ENCODE assay signal across 8 cellular contexts in genomic region chr9:128636024-128636390, GRCh38. TPM values are rescaled to one million over a fixed set of nuclear protein-coding genes. Genes with fewer than 3 reads are reported as not detected.
A peak's percentile ranks its signal among the peaks of the same experiment; 100 is the strongest.
DNase-seq lines count a peak whose midpoint lies in the region; ATAC-seq, FAIRE-seq and TF ChIP-seq lines count a peak whose summit lies in the region.

No MANE protein-coding gene starts in this region.

- no peaks in the 10 kb centered on the region for H3K9me2 ChIP-seq in OCI-LY7 (ENCODE audit: insufficient read depth, low read length)

- ATAC-seq in HG03469 (IDR thresholded peaks at IDR 0.05; ENCODE audit: unreplicated experiment) = no peak

- H3K27me3 ChIP-seq in endothelial cell of umbilical vein (ENCODE audit: control insufficient read depth in 2 of 2, insufficient read depth in 2 of 2, low read length in 2 of 2) = no peaks in the 10 kb centered on the region
- no peaks in the 10 kb centered on the region for H3K27me3 ChIP-seq in neural progenitor cell

- no peaks in the 10 kb centered on the region for H3K9me1 ChIP-seq in endothelial cell of umbilical vein (replicated peaks; ENCODE audit: control insufficient read depth, extremely low read depth, insufficient read depth, low read length)

- peak; percentile 50 for DNase-seq in COLO668 (lab: John Stamatoyannopoulos, UW; ENCODE audit: unreplicated experiment)
- DNase-seq in NCI-H2196 treated with DMSO at 0.1 percent for 48 hours (lab: John Stamatoyannopoulos, UW; ENCODE audit: unreplicated experiment) = peak; percentile 79
- DNase-seq in endothelial cell of umbilical vein (ENCODE audit: low read depth, low spot score) = no peak
- DNase-seq in neural progenitor cell (ENCODE audit: low spot score) = peak; percentile 48
- no peak for DNase-seq in medulla oblongata (ENCODE audit: extremely low spot score)
- no peak for DNase-seq in stimulated activated CD8-positive, alpha-beta memory T cell treated with anti-CD3 and anti-CD28 coated beads, Interleukin-4, amount 100 ng/mL, for 48 hours
- DNase-seq in OCI-LY7 (ENCODE audit: low spot score) = no peak

- dilution Hi-C loops in endothelial cell of umbilical vein (cut with MboI; ENCODE audit: extremely low pct_ligation_motif_present, low sequenced_read_pairs) = no loop called here

- H3F3A ChIP-seq in neural progenitor cell (ENCODE audit: low read depth) = no peaks in the 10 kb centered on the region

- no peaks in the 10 kb centered on the region for H4K20me1 ChIP-seq in endothelial cell of umbilical vein (replicated peaks; ENCODE audit: control insufficient read depth, extremely low read depth, insufficient read depth, low read length)
- H4K20me1 ChIP-seq in neural progenitor cell (ENCODE audit: low read depth) = peaks cover 35% of the 10 kb centered on the region
- H4K20me1 ChIP-seq in OCI-LY7 (ENCODE audit: insufficient read depth, low read length) = no peaks in the 10 kb centered on the region

- BruUV-seq in endothelial cell of umbilical vein (replicated peaks; lab: Mats Ljungman, UMichigan) = no TSS peak
- BruUV-seq in OCI-LY7 (replicated peaks; lab: Mats Ljungman, UMichigan) = no TSS peak

- H2AFZ ChIP-seq in endothelial cell of umbilical vein (ENCODE audit: low read depth, low read length) (no peak overlapping the region), neural progenitor cell (replicated peaks) (no peak overlapping the region), OCI-LY7 (ENCODE audit: low read length) (no peak overlapping the region)

- H3K27ac Mint-ChIP-seq in neural progenitor cell = no peak overlapping the region

- H3K27ac ChIP-seq in endothelial cell of umbilical vein (ENCODE audit: insufficient read depth, low read depth, low read length) (peak overlapping the region; percentile 64), neural progenitor cell (no peak overlapping the region), OCI-LY7 (ENCODE audit: low read depth, low read length, poor library complexity, severe bottlenecking) (no peak overlapping the region)

- no peak for TF ChIP-seq POLR2A in endothelial cell of umbilical vein (IDR thresholded peaks at IDR 0.05; ENCODE audit: low read depth, low read length)

- H3K9me3 ChIP-seq in endothelial cell of umbilical vein (replicated peaks; ENCODE audit: control insufficient read depth, insufficient read depth, low read length) (no peaks in the 10 kb centered on the region), neural progenitor cell (ENCODE audit: low read depth) (no peaks in the 10 kb centered on the region), OCI-LY7 (ENCODE audit: low read length) (no peaks in the 10 kb centered on the region)

- no peaks in the 10 kb centered on the region for H3K4me1 Mint-ChIP-seq in neural progenitor cell

- intact Hi-C loops in endothelial cell of umbilical vein (cut with micrococcal nuclease) = loop anchor here (5.0 kb wide), 1 partner anchor 181 kb away; the partner anchor contains the start of gene ENDOG
- intact Hi-C loops in OCI-LY7 (cut with micrococcal nuclease; ENCODE audit: unreplicated experiment) = no loop called here

- H3K36me3 ChIP-seq in endothelial cell of umbilical vein (ENCODE audit: control insufficient read depth in 2 of 2, extremely low read depth in 1 of 2, insufficient read depth in 2 of 2, low read length in 2 of 2) (peaks cover 17 to 34% of the 10 kb centered on the region in 2 experiments), neural progenitor cell (no peaks in the 10 kb centered on the region), OCI-LY7 (ENCODE audit: insufficient read depth, low read length) (peaks cover 48% of the 10 kb centered on the region)

- H3K4me3 ChIP-seq in endothelial cell of umbilical vein (replicated peaks in 1 of 3; ENCODE audit: insufficient read depth in 1 of 3, low read depth in 1 of 3, low read length in 3 of 3) = no peak overlapping the region
- no peak overlapping the region for H3K4me3 ChIP-seq in neural progenitor cell
- H3K4me3 ChIP-seq in OCI-LY7 (ENCODE audit: low read depth, low read length, poor library complexity, severe bottlenecking) = no peak overlapping the region

- FAIRE-seq in endothelial cell of umbilical vein (lab: Jason Lieb, UNC) = no peak

- no peak overlapping the region for H3K4me2 ChIP-seq in endothelial cell of umbilical vein (ENCODE audit: insufficient read depth, low read length)
- H3K4me2 ChIP-seq in neural progenitor cell = no peak overlapping the region
- H3K4me2 ChIP-seq in OCI-LY7 (ENCODE audit: low read length) = no peak overlapping the region

- H3K9ac ChIP-seq in endothelial cell of umbilical vein (replicated peaks; ENCODE audit: extremely low read depth, insufficient read depth, low read length) (peak overlapping the region; percentile 36), neural progenitor cell (no peak overlapping the region)

- H3K27me3 Mint-ChIP-seq in neural progenitor cell (ENCODE audit: insufficient read depth, low read depth) = peaks cover 10% of the 10 kb centered on the region

- no peaks in the 10 kb centered on the region for H3K9me3 Mint-ChIP-seq in neural progenitor cell

- H3K79me2 ChIP-seq in endothelial cell of umbilical vein (ENCODE audit: control insufficient read depth, insufficient read depth, low read length) (no peaks in the 10 kb centered on the region), neural progenitor cell (ENCODE audit: low read depth) (no peaks in the 10 kb centered on the region), OCI-LY7 (ENCODE audit: insufficient read depth, low read depth, low read length) (no peaks in the 10 kb centered on the region)

- peaks cover 31% of the 10 kb centered on the region for H3K36me3 Mint-ChIP-seq in neural progenitor cell

- TF ChIP-seq CTCF in endothelial cell of umbilical vein (IDR thresholded peaks at IDR 0.05; ENCODE audit: extremely low read depth in 1 of 2, insufficient read depth in 1 of 2, low read depth in 1 of 2, low read length in 2 of 2) = peak in 1 of 2 donors; percentile 8
- TF ChIP-seq CTCF in neural progenitor cell (IDR thresholded peaks at IDR 0.05) = peak; percentile 29
- no peak for TF ChIP-seq CTCF in OCI-LY7 (conservative IDR thresholded peaks at IDR 0.05; ENCODE audit: low read length)

- CTCF ChIA-PET in endothelial cell of umbilical vein (lab: Charles Lee) (interaction anchor here (0.6 to 3.1 kb wide), 17 partner anchors 8 to 274 kb away, joined by 3 to 18 read pairs (median 4); partner anchors contain the start of genes DYNC2I2, ENDOG and PKN3), OCI-LY7 (lab: Charles Lee; ENCODE audit: unreplicated experiment) (no interaction called here)

- H3K4me1 ChIP-seq in endothelial cell of umbilical vein (ENCODE audit: control insufficient read depth, extremely low read depth, insufficient read depth, low read length) (peaks cover 11% of the 10 kb centered on the region), neural progenitor cell (no peaks in the 10 kb centered on the region), OCI-LY7 (ENCODE audit: insufficient read depth, low read length, poor library complexity, severe bottlenecking) (no peaks in the 10 kb centered on the region)

- H3K4me3 Mint-ChIP-seq in neural progenitor cell = no peak overlapping the region

- POLR2A ChIA-PET in endothelial cell of umbilical vein (lab: Charles Lee) (interaction anchor here (0.6 to 1.0 kb wide), 2 partner anchors 48 to 131 kb away, joined by 3 to 4 read pairs; no protein-coding TSS in a partner anchor), OCI-LY7 (lab: Charles Lee) (interaction anchor here (0.5 kb wide), 1 partner anchor 42 kb away, joined by 3 read pairs; no protein-coding TSS in a partner anchor)

TF ChIP-seq in endothelial cell of umbilical vein, 7 proteins besides CTCF, POLR2A, EP300 and RAD21:
- TF ChIP-seq MYC (IDR thresholded peaks at IDR 0.05; ENCODE audit: low read depth, low read length) (no peak), MAX (IDR thresholded peaks at IDR 0.05; ENCODE audit: insufficient read depth, insufficient read length) (no peak), FOS (IDR thresholded peaks at IDR 0.05; ENCODE audit: borderline replicate concordance, insufficient read depth, low read length) (no peak), EZH2 (IDR thresholded peaks at IDR 0.05; ENCODE audit: borderline replicate concordance, low read depth, low read length, severe bottlenecking) (no peak), GATA2 (IDR thresholded peaks at IDR 0.05; ENCODE audit: insufficient read depth, insufficient read length, low read depth, low read length) (no peak), POLR2AphosphoS5 (IDR thresholded peaks at IDR 0.05; ENCODE audit: insufficient read depth, low read depth, low read length) (no peak), JUN (IDR thresholded peaks at IDR 0.05; ENCODE audit: borderline replicate concordance, insufficient read depth, insufficient read length, low read depth) (no peak)

RNA-seq across cellular contexts. Expression of gene DYNC2I2, which starts 20.6 kb away (rescaled TPM):
- total RNA-seq in endothelial cell of umbilical vein = 68.5 and 73.6 TPM in 2 replicates
- polyA plus RNA-seq in endothelial cell of umbilical vein = 82.6 and 88.5 TPM in 2 replicates
- 56.2 and 80.5 TPM in 2 replicates for polyA plus RNA-seq in endothelial cell of umbilical vein (2011; cell fraction: cytosol; rRNA removed)
- 74.6 and 80.8 TPM in 2 replicates for polyA plus RNA-seq in endothelial cell of umbilical vein (2011; cell fraction: nucleus; rRNA removed)
- 39.7 and 41.2 TPM in 2 replicates for polyA plus RNA-seq in endothelial cell of umbilical vein (2012)
- polyA minus RNA-seq in endothelial cell of umbilical vein = 32.9 and 45.3 TPM in 2 replicates
- polyA minus RNA-seq in endothelial cell of umbilical vein (2011; cell fraction: cytosol; rRNA and poly(A)+ RNA removed) = 181 TPM
- polyA minus RNA-seq in endothelial cell of umbilical vein (2011; cell fraction: nucleus; rRNA and poly(A)+ RNA removed) = 21.7 and 31.4 TPM in 2 replicates
- total RNA-seq in neural progenitor cell (ENCODE audit: low replicate concordance) = 45.9 and 141 TPM in 2 replicates
- 71.8 and 97.6 TPM in 2 replicates for total RNA-seq in OCI-LY7 (2014; rRNA removed; shearing (Covaris generic))
- total RNA-seq in OCI-LY7 (2022) = 51.6 and 55.5 TPM in 2 replicates

RNA-seq across cellular contexts. Expression of gene SET, which starts 53.0 kb away (rescaled TPM):
- 448 and 483 TPM in 2 replicates for total RNA-seq in endothelial cell of umbilical vein
- polyA plus RNA-seq in endothelial cell of umbilical vein = 61.1 and 96.9 TPM in 2 replicates
- polyA plus RNA-seq in endothelial cell of umbilical vein (2011; cell fraction: cytosol; rRNA removed) = 102 and 105 TPM in 2 replicates
- polyA plus RNA-seq in endothelial cell of umbilical vein (2011; cell fraction: nucleus; rRNA removed) = 97.8 and 153 TPM in 2 replicates
- 325 and 505 TPM in 2 replicates for polyA plus RNA-seq in endothelial cell of umbilical vein (2012)
- polyA minus RNA-seq in endothelial cell of umbilical vein = 90.4 and 106 TPM in 2 replicates
- 487 TPM for polyA minus RNA-seq in endothelial cell of umbilical vein (2011; cell fraction: cytosol; rRNA and poly(A)+ RNA removed)
- polyA minus RNA-seq in endothelial cell of umbilical vein (2011; cell fraction: nucleus; rRNA and poly(A)+ RNA removed) = 47.0 and 61.7 TPM in 2 replicates
- total RNA-seq in neural progenitor cell (ENCODE audit: low replicate concordance) = 930 and 1,683 TPM in 2 replicates
- total RNA-seq in OCI-LY7 (2014; rRNA removed; shearing (Covaris generic)) = 598 and 1,041 TPM in 2 replicates
- 686 and 701 TPM in 2 replicates for total RNA-seq in OCI-LY7 (2022)

Comparison
In these comparisons a context has a peak if more than half of its experiments do, and no peak if none do; other contexts are left out.
1. DNase-seq: peak in COLO668 (single experiment), NCI-H2196 treated with DMSO at 0.1 percent for 48 hours (single experiment) and neural progenitor cell (single experiment); none in endothelial cell of umbilical vein (single experiment), medulla oblongata (single experiment), stimulated activated CD8-positive, alpha-beta memory T cell treated with anti-CD3 and anti-CD28 coated beads, Interleukin-4, amount 100 ng/mL, for 48 hours (single experiment) and OCI-LY7 (single experiment).